ENCODE assay signal across 9 cellular contexts in the genomic region with DNA sequence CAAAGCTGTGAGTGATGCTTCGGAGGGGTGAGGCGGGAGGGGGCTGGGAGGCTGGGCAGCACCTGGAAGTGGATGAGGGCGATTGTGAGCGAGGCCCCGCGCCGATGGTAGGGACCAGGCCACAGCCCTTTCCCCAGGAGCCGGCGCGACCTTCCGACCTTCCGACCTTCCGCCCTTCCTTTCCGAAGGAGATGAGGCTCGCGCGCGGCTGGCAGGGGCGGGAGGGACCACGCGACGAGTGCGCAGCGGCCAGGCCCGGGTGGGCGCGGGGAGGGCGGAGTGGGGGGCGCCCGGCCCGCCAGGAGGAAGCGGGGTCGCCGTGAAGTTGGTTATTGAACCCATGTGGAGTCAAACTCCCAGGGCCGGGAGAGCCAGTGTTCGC. TPM values are rescaled to one million over a fixed set of nuclear protein-coding genes. Genes with fewer than 3 reads are reported as not detected.
DNase-seq lines count a peak whose midpoint lies in the region; ATAC-seq and TF ChIP-seq lines count a peak whose summit lies in the region.
"Had no signal": no experiment of that assay in that cellular context is flagged by ENCODE, and none has a peak within 500 bp of the region (broad histone marks: within the 10 kb centered on the region; RNA-seq: fewer than 3 reads in every experiment).

No MANE protein-coding gene starts in this region.

- H4K20me1 ChIP-seq in PC-3 (ENCODE audit: low read length) = no peaks in the 10 kb centered on the region

- H3F3A ChIP-seq in PC-3 (ENCODE audit: low read length, unreplicated experiment) = no peaks in the 10 kb centered on the region

- H3K36me3 ChIP-seq in BJ (ENCODE audit: control insufficient read depth, insufficient read depth, low read length) = no peaks in the 10 kb centered on the region
- H3K36me3 ChIP-seq in PC-3 (ENCODE audit: low read depth, low read length) = no peaks in the 10 kb centered on the region
- no peaks in the 10 kb centered on the region for H3K36me3 ChIP-seq in neuronal stem cell (replicated peaks in 1 of 2; ENCODE audit: control insufficient read depth in 2 of 2, insufficient read depth in 2 of 2, low read length in 2 of 2)

- H2BK5ac ChIP-seq in neuronal stem cell (ENCODE audit: low read length) = no peak overlapping the region

- intact Hi-C loops in PC-3 (cut with micrococcal nuclease) = loop anchor here (5.0 kb wide), 1 partner anchor 40 kb away; no protein-coding TSS in a partner anchor

- DNase-seq in BJ (ENCODE audit: low read depth) = no peak
- DNase-seq in PC-3 = no peak
- no peak for DNase-seq in fibroblast of pulmonary artery (ENCODE audit: low read depth)
- no peak for DNase-seq in neuronal stem cell (ENCODE audit: low spot score)
- no peak for DNase-seq in HPDE6-E6E7 (ENCODE audit: extremely low spot score)
- DNase-seq in stimulated activated CD4-positive, alpha-beta T cell treated with anti-CD3 and anti-CD28 coated beads, Interleukin-12 subunit alpha, Interleukin-12 subunit beta, amount 100 ng/mL, for 4 hours = no peak
- no peak for DNase-seq in cortex of kidney (lab: John Stamatoyannopoulos, UW)
- DNase-seq: NCI-H1694 had no signal

- no peak overlapping the region for H2AK5ac ChIP-seq in neuronal stem cell (ENCODE audit: low read depth, low read length)

- TF ChIP-seq CTCF in BJ (IDR thresholded peaks at IDR 0.05; ENCODE audit: insufficient read depth, low read depth, low read length) = no peak
- TF ChIP-seq CTCF in PC-3 (conservative IDR thresholded peaks at IDR 0.05; ENCODE audit: low read depth, low read length) = no peak
- no peak for TF ChIP-seq CTCF in fibroblast of pulmonary artery (IDR thresholded peaks at IDR 0.05; ENCODE audit: low read length, missing control alignments)

- no peaks in the 10 kb centered on the region for H3K9me3 ChIP-seq in PC-3 (ENCODE audit: low read length)
- H3K9me3 ChIP-seq in neuronal stem cell (replicated peaks in 1 of 2; ENCODE audit: control insufficient read depth in 2 of 2, insufficient read depth in 1 of 2, low read depth in 1 of 2, low read length in 2 of 2) = peaks cover 0 to 4% of the 10 kb centered on the region in 2 donors

- H3K4me1 ChIP-seq in PC-3 (ENCODE audit: insufficient read depth, low read length) (no peaks in the 10 kb centered on the region; the same call in 1 of the 2 replicates), neuronal stem cell (ENCODE audit: control insufficient read depth in 2 of 2, insufficient read depth in 1 of 2, low read depth in 1 of 2, low read length in 2 of 2) (peaks cover 0 to 13% of the 10 kb centered on the region in 2 donors)

- peaks cover 38% of the 10 kb centered on the region for H3K79me2 ChIP-seq in PC-3 (ENCODE audit: low read length)

- H2BK15ac ChIP-seq in neuronal stem cell (ENCODE audit: low read length) = peak overlapping the region; percentile 81

- H2BK120ac ChIP-seq in neuronal stem cell (ENCODE audit: low read depth, low read length) = no peak overlapping the region

- peak overlapping the region; percentile 58 for H2BK12ac ChIP-seq in neuronal stem cell (ENCODE audit: low read length)

- H3K27me3 ChIP-seq in BJ (ENCODE audit: control insufficient read depth, insufficient read depth, low read length) (no peaks in the 10 kb centered on the region; the same call in 1 of the 2 replicates), PC-3 (ENCODE audit: low read length) (no peaks in the 10 kb centered on the region), neuronal stem cell (ENCODE audit: control insufficient read depth in 3 of 3, insufficient read depth in 3 of 3, low read depth in 1 of 3, low read length in 3 of 3) (peaks cover 11 to 70% (median 35%) of the 10 kb centered on the region in 3 experiments)

- no CpG with 5 or more reads among the region's 36 CpGs for WGBS in neuronal stem cell (ENCODE audit: extremely low coverage in 2 of 2, insufficient read length in 2 of 2, insufficient replicate concordance in 1 of 2), 2 donors

- CTCF ChIA-PET in BJ (lab: Yijun Ruan, JAX) (interaction anchor here (1.8 to 2.8 kb wide), 2 partner anchors 77 to 159 kb away, joined by 10 to 16 read pairs; no protein-coding TSS in a partner anchor), PC-3 (lab: Charles Lee) (no interaction called here)

- H3K23ac ChIP-seq in neuronal stem cell (ENCODE audit: low read depth, low read length, poor library complexity) = peak overlapping the region; percentile 43

- H3K14ac ChIP-seq in neuronal stem cell (ENCODE audit: low read length) = no peak overlapping the region

- ATAC-seq in PC-3 (no peak), GM18517 (IDR thresholded peaks at IDR 0.05; ENCODE audit: unreplicated experiment) (no peak)

- no peak overlapping the region for H3K27ac ChIP-seq in PC-3 (ENCODE audit: low read length)
- no peak overlapping the region for H3K27ac ChIP-seq in neuronal stem cell (replicated peaks; ENCODE audit: low read length)

- H3K9ac ChIP-seq in PC-3 (ENCODE audit: low read length) (peak overlapping the region; percentile 51; the same call in 1 of the 2 replicates), neuronal stem cell (ENCODE audit: low read depth, low read length, poor library complexity) (peak overlapping the region; percentile 84)

- H3K4me2 ChIP-seq in PC-3 (ENCODE audit: low read length) (peak overlapping the region; percentile 87), neuronal stem cell (ENCODE audit: insufficient read depth, low read length, poor library complexity, severe bottlenecking) (peak overlapping the region; percentile 94)

- no peak overlapping the region for H3K4ac ChIP-seq in neuronal stem cell (ENCODE audit: low read length)

- H4K8ac ChIP-seq in neuronal stem cell (ENCODE audit: low read depth, low read length) = peak overlapping the region; percentile 65

- POLR2A ChIA-PET in BJ (lab: Charles Lee) = no interaction called here
- POLR2A ChIA-PET in PC-3 (lab: Charles Lee; ENCODE audit: unreplicated experiment) = no interaction called here

- peak overlapping the region; percentile 71; the same call in 1 of the 2 replicates for H2AFZ ChIP-seq in PC-3 (ENCODE audit: low read length)
- H2AFZ ChIP-seq in neuronal stem cell (ENCODE audit: low read length) = peak overlapping the region; percentile 89

- peak overlapping the region; percentile 93 for H3K18ac ChIP-seq in neuronal stem cell (ENCODE audit: low read length)

- BruUV-seq in PC-3 (replicated peaks; lab: Mats Ljungman, UMichigan) = no TSS peak

- peak overlapping the region; percentile 67 for H3K4me3 ChIP-seq in BJ (ENCODE audit: low read depth, low read length)
- peak overlapping the region; percentile 70 for H3K4me3 ChIP-seq in PC-3 (ENCODE audit: low read length)
- H3K4me3 ChIP-seq in fibroblast of pulmonary artery (replicated peaks; ENCODE audit: low read depth, low read length) = peak overlapping the region; percentile 57
- peak overlapping the region in 1 of 2 donors; percentile 75 for H3K4me3 ChIP-seq in neuronal stem cell (ENCODE audit: low read length in 2 of 2)

- no peak overlapping the region for H4K91ac ChIP-seq in neuronal stem cell (ENCODE audit: low read depth, low read length, poor library complexity)

- peaks cover 2% of the 10 kb centered on the region for H3K79me1 ChIP-seq in neuronal stem cell (ENCODE audit: low read depth, low read length)

- no peaks in the 10 kb centered on the region for H3K9me2 ChIP-seq in PC-3 (replicated peaks; ENCODE audit: low read length)

RNA-seq across cellular contexts. Expression of a gene that starts 56.5 kb away (rescaled TPM):
- polyA plus RNA-seq in BJ (2011; rRNA removed) = 4.1 and 4.8 TPM in 2 replicates
- polyA minus RNA-seq in BJ (2011; rRNA and poly(A)+ RNA removed) = 4.2 and 4.5 TPM in 2 replicates
- total RNA-seq in PC-3 (2014; rRNA removed) = 14.5 and 26.0 TPM in 2 replicates
- polyA plus RNA-seq in neuronal stem cell (2013, experiment 1 of 2) = 2.9 TPM
- 3.1 TPM for polyA plus RNA-seq in neuronal stem cell (2013, experiment 2 of 2)
